In genomic region chr3:45538641-45538986, GRCh38 we compare ENCODE assay signal across 14 cellular contexts. TPM values are rescaled to one million over a fixed set of nuclear protein-coding genes. Genes with fewer than 3 reads are reported as not detected.
A peak's percentile ranks its signal among the peaks of the same experiment; 100 is the strongest.
DNase-seq lines count a peak whose midpoint lies in the region; ATAC-seq and TF ChIP-seq lines count a peak whose summit lies in the region.
"Had no signal": no experiment of that assay in that cellular context is flagged by ENCODE, and none has a peak within 500 bp of the region (broad histone marks: within the 10 kb centered on the region; RNA-seq: fewer than 3 reads in every experiment).

No MANE protein-coding gene starts in this region.

- H3K27ac ChIP-seq in body of pancreas, result peak overlapping the region in 3 of 4 donors; percentile 43 to 70 (median 51)
- H3K27ac ChIP-seq in cardiac muscle cell, result peak overlapping the region; percentile 57
- peak overlapping the region; percentile 45 for H3K27ac ChIP-seq in upper lobe of right lung

- no peaks in the 10 kb centered on the region for H3K9me3 Mint-ChIP-seq in nephron progenitor cell
- H3K9me3 Mint-ChIP-seq: activated naive CD4-positive, alpha-beta T cell treated with anti-CD3 and anti-CD28 coated beads for 36 hours had no signal

- H3K4me1 ChIP-seq in body of pancreas (peaks cover 19% of the 10 kb centered on the region), cardiac muscle cell (ENCODE audit: low read depth) (peaks cover 14% of the 10 kb centered on the region), upper lobe of right lung (peaks cover 51% of the 10 kb centered on the region)

- no peaks in the 10 kb centered on the region for H3K4me1 Mint-ChIP-seq in nephron progenitor cell
- H3K4me1 Mint-ChIP-seq: activated CD4-positive, alpha-beta T cell treated with anti-CD3 and anti-CD28 coated beads for 36 hours had no signal

- intact Hi-C loops in body of pancreas (cut with DNase I), result no loop called here
- intact Hi-C loops in upper lobe of right lung (cut with DNase I), result no loop called here

- H3K36me3 ChIP-seq in body of pancreas (replicated peaks in 1 of 2; ENCODE audit: insufficient read depth in 1 of 2, low read depth in 2 of 2) (no peaks in the 10 kb centered on the region), cardiac muscle cell (no peaks in the 10 kb centered on the region), upper lobe of right lung (no peaks in the 10 kb centered on the region)

- no peak overlapping the region for H3K4me3 Mint-ChIP-seq in nephron progenitor cell
- H3K4me3 Mint-ChIP-seq: activated CD4-positive, alpha-beta T cell treated with anti-CD3 and anti-CD28 coated beads for 36 hours; activated naive CD4-positive, alpha-beta T cell treated with anti-CD3 and anti-CD28 coated beads for 36 hours had no signal

- TF ChIP-seq CTCF in body of pancreas (IDR thresholded peaks at IDR 0.05) (no peak), cardiac muscle cell (IDR thresholded peaks at IDR 0.05; ENCODE audit: low read depth, low read length) (no peak), nephron progenitor cell (IDR thresholded peaks at IDR 0.05) (no peak), upper lobe of right lung (IDR thresholded peaks at IDR 0.05) (no peak)

- DNase-seq in body of pancreas (no peak), cardiac muscle cell (ENCODE audit: low read depth in 1 of 2, low spot score in 1 of 2) (no peak), nephron progenitor cell (no peak), upper lobe of right lung (no peak), NCI-H446 treated with DMSO at 0.1 percent for 48 hours (lab: John Stamatoyannopoulos, UW) (no peak), amniotic stem cell (lab: John Stamatoyannopoulos, UW) (no peak)
- DNase-seq: activated CD4-positive, alpha-beta T cell treated with anti-CD3 and anti-CD28 coated beads for 36 hours; activated naive CD4-positive, alpha-beta T cell treated with anti-CD3 and anti-CD28 coated beads for 36 hours; DMS79; NCI-H187 treated with DMSO at 0.1 percent for 48 hours; OCI-M1; stimulated activated CD4-positive, alpha-beta T cell treated with anti-CD3 and anti-CD28 coated beads, Interleukin-15, amount 100 ng/mL, for 24 hours; T-helper 9 cell had no signal

- H3K27me3 ChIP-seq in body of pancreas (no peaks in the 10 kb centered on the region), cardiac muscle cell (no peaks in the 10 kb centered on the region), upper lobe of right lung (no peaks in the 10 kb centered on the region)

- H3K9me3 ChIP-seq in body of pancreas (no peaks in the 10 kb centered on the region), cardiac muscle cell (ENCODE audit: low read depth) (no peaks in the 10 kb centered on the region), upper lobe of right lung (no peaks in the 10 kb centered on the region)

- peaks cover 23% of the 10 kb centered on the region for H3K36me3 Mint-ChIP-seq in nephron progenitor cell (ENCODE audit: low read depth)

- no peak for TF ChIP-seq POLR2A in body of pancreas (IDR thresholded peaks at IDR 0.05)

- peak overlapping the region; percentile 9 for H3K27ac Mint-ChIP-seq in nephron progenitor cell
- H3K27ac Mint-ChIP-seq: activated CD4-positive, alpha-beta T cell treated with anti-CD3 and anti-CD28 coated beads for 36 hours; activated naive CD4-positive, alpha-beta T cell treated with anti-CD3 and anti-CD28 coated beads for 36 hours had no signal

- peaks cover 4% of the 10 kb centered on the region for H3K27me3 Mint-ChIP-seq in nephron progenitor cell (ENCODE audit: low read depth, poor library complexity)
- H3K27me3 Mint-ChIP-seq: activated CD4-positive, alpha-beta T cell treated with anti-CD3 and anti-CD28 coated beads for 36 hours had no signal

- H3K4me3 ChIP-seq in body of pancreas, result no peak overlapping the region
- no peak overlapping the region for H3K4me3 ChIP-seq in cardiac muscle cell
- H3K4me3 ChIP-seq in upper lobe of right lung, result no peak overlapping the region

- ATAC-seq in body of pancreas, result peak; percentile 33
- no peak for ATAC-seq in upper lobe of right lung
- no peak for ATAC-seq in GM18858 (IDR thresholded peaks at IDR 0.05; ENCODE audit: unreplicated experiment)
- ATAC-seq: activated CD4-positive, alpha-beta T cell treated with anti-CD3 and anti-CD28 coated beads for 36 hours had no signal

- 73 to 79% methylated on average over 4 of the region's 4 CpGs for WGBS in body of pancreas, 2 donors

RNA-seq across cellular contexts. Expression of gene LIMD1, which starts 55.9 kb away (rescaled TPM):
- total RNA-seq in body of pancreas (10 to 100 TPM; 22.8 to 32.6 TPM), cardiac muscle cell (24.6 and 44.0 TPM in 2 replicates), upper lobe of right lung (103 TPM)
- polyA plus RNA-seq in cardiac muscle cell, result 19.4 and 30.3 TPM in 2 replicates
